22 cellular contexts compared by ENCODE assay signal in the genomic region with DNA sequence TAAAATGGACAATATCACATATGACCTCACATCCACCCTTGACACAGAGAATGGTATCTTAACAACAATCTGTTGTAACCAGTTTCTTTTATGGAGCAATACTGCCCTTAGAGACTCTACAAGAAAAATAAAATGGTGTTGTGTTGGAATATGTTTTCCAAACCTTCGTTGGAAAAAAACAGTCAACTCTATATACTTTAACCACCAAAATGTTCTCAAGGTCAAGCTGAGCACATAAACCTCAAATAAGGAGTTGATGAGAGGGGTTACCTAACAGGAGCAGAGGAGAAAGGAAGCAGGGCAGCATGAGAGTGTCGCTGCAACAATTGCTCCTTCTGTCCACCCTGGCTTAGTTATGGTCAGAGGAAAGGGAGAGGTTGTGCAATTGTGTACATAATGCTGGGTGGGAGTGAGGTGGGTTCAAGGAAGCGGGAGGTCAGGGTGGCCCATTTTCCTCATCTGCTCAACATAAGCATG.
"Had no signal": no experiment of that assay in that cellular context is flagged by ENCODE, and none has a peak within 500 bp of the region (broad histone marks: within the 10 kb centered on the region; RNA-seq: fewer than 3 reads in every experiment).

No MANE protein-coding gene starts in this region.

- H3K9me3 ChIP-seq: esophagus muscularis mucosa, left ventricle myocardium inferior, lower lobe of right lung, ovary, right atrium auricular region, suprapubic skin, thyroid gland, uterus had no signal

- H3K27ac ChIP-seq: epithelial cell of prostate, esophagus muscularis mucosa, foreskin keratinocyte, left ventricle myocardium inferior, lower lobe of right lung, neural progenitor cell, ovary, right atrium auricular region, suprapubic skin, uterus had no signal

- DNase-seq: effector memory CD8-positive, alpha-beta T cell; foreskin keratinocyte; immature natural killer cell; kidney; left cardiac atrium; left ventricle myocardium inferior; lower lobe of right lung; midbrain; nucleus accumbens; ovary; stimulated activated CD4-positive, alpha-beta T cell treated with anti-CD3 and anti-CD28 coated beads, Interleukin-4, amount 100 ng/mL, for 1 hour; stimulated activated CD8-positive, alpha-beta memory T cell treated with anti-CD3 and anti-CD28 coated beads, Interleukin-4, amount 100 ng/mL, for 48 hours; stimulated activated naive CD8-positive, alpha-beta T cell treated with anti-CD3 and anti-CD28 coated beads, Interleukin-15, Interleukin-2, amounts not matched to agents 100 U/mL and 50 U/mL, for 24 hours; thyroid gland; uterus had no signal

- H3K4me3 ChIP-seq: esophagus muscularis mucosa, left ventricle myocardium inferior, lower lobe of right lung, neural progenitor cell, ovary, right atrium auricular region, suprapubic skin, thyroid gland, uterus had no signal

- H2AFZ ChIP-seq: neural progenitor cell had no signal

- H3K4me1 ChIP-seq: esophagus muscularis mucosa, left ventricle myocardium inferior, lower lobe of right lung, neural progenitor cell, right atrium auricular region, suprapubic skin, uterus had no signal

- H3K27me3 ChIP-seq: esophagus muscularis mucosa, foreskin keratinocyte, neural progenitor cell, ovary, right atrium auricular region, suprapubic skin, thyroid gland, uterus had no signal

- H3K36me3 ChIP-seq: esophagus muscularis mucosa, left ventricle myocardium inferior, lower lobe of right lung, neural progenitor cell, ovary, right atrium auricular region, suprapubic skin, thyroid gland, uterus had no signal

- H3K9ac ChIP-seq: neural progenitor cell had no signal

- ATAC-seq: effector memory CD8-positive, alpha-beta T cell; foreskin keratinocyte; left cardiac atrium; lower lobe of right lung; natural killer cell treated with Interleukin-12 subunit alpha and Interleukin-12 subunit beta and Interleukin-15 and Interleukin-18, amount 100 ng/mL, for 72 hours; stimulated activated effector memory CD8-positive, alpha-beta T cell treated with anti-CD3 and anti-CD28 coated beads, Interleukin-12 subunit alpha, Interleukin-12 subunit beta, amount 100 ng/mL, for 72 hours; stimulated activated naive CD8-positive, alpha-beta T cell treated with anti-CD3 and anti-CD28 coated beads, Interleukin-15, Interleukin-2, amounts not matched to agents 100 U/mL and 50 U/mL, for 24 hours had no signal

- H3K4me2 ChIP-seq: neural progenitor cell had no signal
